ENCODE assay signal across 34 cellular contexts in genomic region chr10:13637303-13637856, GRCh38. TPM values are rescaled to one million over a fixed set of nuclear protein-coding genes. Genes with fewer than 3 reads are reported as not detected.
DNase-seq lines count a peak whose midpoint lies in the region; ATAC-seq, FAIRE-seq and TF ChIP-seq lines count a peak whose summit lies in the region.
"Had no signal": no experiment of that assay in that cellular context is flagged by ENCODE, and none has a peak within 500 bp of the region (broad histone marks: within the 10 kb centered on the region; RNA-seq: fewer than 3 reads in every experiment).

No MANE protein-coding gene starts in this region.

- H3K79me2 ChIP-seq in astrocyte (ENCODE audit: insufficient read depth, low read length) (no peaks in the 10 kb centered on the region), HepG2 (ENCODE audit: insufficient read depth, low read length) (no peaks in the 10 kb centered on the region)
- H3K79me2 ChIP-seq: hepatocyte had no signal

- H3K27me3 Mint-ChIP-seq in astrocyte (ENCODE audit: low read depth, unreplicated experiment): no peaks in the 10 kb centered on the region
- no peaks in the 10 kb centered on the region for H3K27me3 Mint-ChIP-seq in natural killer cell treated with Interleukin-12 subunit alpha and Interleukin-12 subunit beta and Interleukin-15 and Interleukin-18, amount 100 ng/mL, for 72 hours
- H3K27me3 Mint-ChIP-seq: activated B cell treated with CpG ODN at 0.5 μM for 24 hours; activated naive CD4-positive, alpha-beta T cell treated with anti-CD3 and anti-CD28 coated beads, Interleukin-2, amount 50 U/mL, for 24 hours had no signal

- H3K27me3 ChIP-seq in astrocyte (ENCODE audit: insufficient read depth, low read length) (no peaks in the 10 kb centered on the region), HepG2 (ENCODE audit: control insufficient read depth in 1 of 2, insufficient read depth in 2 of 2, low read length in 2 of 2) (no peaks in the 10 kb centered on the region), esophagus muscularis mucosa (no peaks in the 10 kb centered on the region)
- H3K27me3 ChIP-seq: BLaER1, hepatocyte, pancreas, vagina had no signal

- no peaks in the 10 kb centered on the region for H3K9me3 ChIP-seq in astrocyte (ENCODE audit: insufficient read depth, low read depth, low read length)
- peaks cover 11% of the 10 kb centered on the region for H3K9me3 ChIP-seq in HepG2 (ENCODE audit: low read length)
- H3K9me3 ChIP-seq in esophagus muscularis mucosa: peaks cover 0 to 6% (median 5%) of the 10 kb centered on the region in 4 donors
- H3K9me3 ChIP-seq: pancreas had no signal

- peaks cover 9% of the 10 kb centered on the region for H3K4me1 Mint-ChIP-seq in astrocyte (ENCODE audit: low read depth, unreplicated experiment)
- H3K4me1 Mint-ChIP-seq in natural killer cell treated with Interleukin-12 subunit alpha and Interleukin-12 subunit beta and Interleukin-15 and Interleukin-18, amount 100 ng/mL, for 72 hours (ENCODE audit: low read depth in 2 of 2): no peaks in the 10 kb centered on the region
- H3K4me1 Mint-ChIP-seq: activated naive CD4-positive, alpha-beta T cell treated with anti-CD3 and anti-CD28 coated beads, Interleukin-2, amount 50 U/mL, for 24 hours had no signal

- TF ChIP-seq RAD21 in HepG2 (CRISPR knock-in tag; IDR thresholded peaks at IDR 0.05): no peak

- peaks cover 12% of the 10 kb centered on the region for H3K9me3 Mint-ChIP-seq in astrocyte (ENCODE audit: unreplicated experiment)
- peaks cover 16% of the 10 kb centered on the region for H3K9me3 Mint-ChIP-seq in natural killer cell treated with Interleukin-12 subunit alpha and Interleukin-12 subunit beta and Interleukin-15 and Interleukin-18, amount 100 ng/mL, for 72 hours

- no peak overlapping the region for H3K4me3 ChIP-seq in astrocyte (ENCODE audit: insufficient read depth, low read depth, low read length)
- no peak overlapping the region for H3K4me3 ChIP-seq in HepG2 (replicated peaks in 1 of 3; ENCODE audit: insufficient read depth in 1 of 3, low read depth in 2 of 3, low read length in 3 of 3)
- no peak overlapping the region for H3K4me3 ChIP-seq in esophagus muscularis mucosa
- H3K4me3 ChIP-seq: BLaER1, GM23248, hepatocyte, pancreas, thoracic aorta, vagina had no signal

- H3K9ac ChIP-seq in astrocyte (ENCODE audit: low read length) (no peak overlapping the region), HepG2 (ENCODE audit: insufficient read depth, low read depth, low read length) (no peak overlapping the region)
- H3K9ac ChIP-seq: BLaER1, GM23248 had no signal

- peak; percentile 72 for ATAC-seq in HG02938 (IDR thresholded peaks at IDR 0.05; ENCODE audit: unreplicated experiment)
- no peak for ATAC-seq in HepG2
- ATAC-seq in HG02588 (IDR thresholded peaks at IDR 0.05; ENCODE audit: unreplicated experiment): no peak
- no peak for ATAC-seq in left colon
- no peak for ATAC-seq in natural killer cell treated with Interleukin-12 subunit alpha and Interleukin-12 subunit beta and Interleukin-15 and Interleukin-18, amount 100 ng/mL, for 72 hours
- ATAC-seq: left ventricle myocardium superior, right cardiac atrium had no signal

- TF ChIP-seq CTCF in astrocyte (IDR thresholded peaks at IDR 0.05; ENCODE audit: insufficient read depth, low read depth, low read length): no peak
- TF ChIP-seq CTCF in HepG2 (CRISPR knock-in tag; IDR thresholded peaks at IDR 0.05): no peak
- TF ChIP-seq CTCF in esophagus muscularis mucosa (IDR thresholded peaks at IDR 0.05): no peak

- DNase-seq in GM12891 (ENCODE audit: insufficient read length, low spot score) (no peak), astrocyte (ENCODE audit: low read depth) (peak; percentile 31), HepG2 (ENCODE audit: low spot score) (no peak), esophagus muscularis mucosa (ENCODE audit: extremely low spot score) (no peak), left colon (no peak)
- DNase-seq in natural killer cell treated with Interleukin-12 subunit alpha and Interleukin-12 subunit beta and Interleukin-15 and Interleukin-18, amount 100 ng/mL, for 72 hours (ENCODE audit: low spot score): no peak
- DNase-seq: ACHN; activated B cell treated with CpG ODN at 0.5 μM for 24 hours; activated CD4-positive, alpha-beta T cell treated with anti-CD3 and anti-CD28 coated beads, Interleukin-2, amount 50 U/mL, for 4 hours; aorta; COR-L47; DND-41; foreskin melanocyte; Kasumi-1; left ventricle myocardium superior; NCI-H1930; NCI-H2227 treated with DMSO at 0.1 percent for 48 hours; NCI-H82; pancreas; right cardiac atrium; Right ventricle myocardium superior; stimulated activated naive CD4-positive, alpha-beta T cell treated with Interleukin-2 at 50 U/mL for 16 hours; SW 1271; T1000 had no signal

- H3K4me1 ChIP-seq in astrocyte (ENCODE audit: insufficient read depth, low read length): peaks cover 13% of the 10 kb centered on the region
- no peaks in the 10 kb centered on the region for H3K4me1 ChIP-seq in HepG2 (ENCODE audit: insufficient read depth, low read length)
- peaks cover 10 to 50% (median 22%) of the 10 kb centered on the region in 4 donors for H3K4me1 ChIP-seq in esophagus muscularis mucosa
- H3K4me1 ChIP-seq: BLaER1, vagina had no signal

- CTCF ChIA-PET in HepG2 (lab: Yijun Ruan, JAX; ENCODE audit: low intra/inter-chr PET ratio, low total read pairs): no interaction called here

- H3K36me3 Mint-ChIP-seq in astrocyte (ENCODE audit: low read depth, unreplicated experiment): peaks cover 33% of the 10 kb centered on the region
- H3K36me3 Mint-ChIP-seq in natural killer cell treated with Interleukin-12 subunit alpha and Interleukin-12 subunit beta and Interleukin-15 and Interleukin-18, amount 100 ng/mL, for 72 hours: peaks cover 38% of the 10 kb centered on the region

- TF ChIP-seq EP300 in HepG2 (IDR thresholded peaks at IDR 0.05; ENCODE audit: low read depth in 2 of 2, low read length in 2 of 2) (no peak), HepG2 (CRISPR knock-in tag; IDR thresholded peaks at IDR 0.05; ENCODE audit: borderline replicate concordance) (no peak), esophagus muscularis mucosa (IDR thresholded peaks at IDR 0.05) (no peak)

- BruUV-seq in HepG2 (replicated peaks; lab: Mats Ljungman, UMichigan): no TSS peak

- POLR2A ChIA-PET in HepG2 (lab: Yijun Ruan, JAX): no interaction called here

- in situ Hi-C loops in HepG2 (cut with HindIII; ENCODE audit: extremely low pct_ligation_motif_present, low pct_unique_long_range_greater_than_20kb): no loop called here

- H3K27ac ChIP-seq in astrocyte (ENCODE audit: low read depth, low read length) (no peak overlapping the region), HepG2 (ENCODE audit: extremely low read length, insufficient read depth, low read length) (no peak overlapping the region), esophagus muscularis mucosa (replicated peaks in 1 of 4) (peak overlapping the region in 1 of 4 donors; percentile 33)
- H3K27ac ChIP-seq: BLaER1, epithelial cell of prostate, GM23248, hepatocyte, thoracic aorta, vagina had no signal

- no peak overlapping the region for H3K27ac Mint-ChIP-seq in astrocyte (ENCODE audit: unreplicated experiment)
- no peak overlapping the region for H3K27ac Mint-ChIP-seq in natural killer cell treated with Interleukin-12 subunit alpha and Interleukin-12 subunit beta and Interleukin-15 and Interleukin-18, amount 100 ng/mL, for 72 hours
- H3K27ac Mint-ChIP-seq: activated B cell treated with CpG ODN at 0.5 μM for 24 hours; activated naive CD4-positive, alpha-beta T cell treated with anti-CD3 and anti-CD28 coated beads, Interleukin-2, amount 50 U/mL, for 24 hours; nephron had no signal

- intact Hi-C loops in HepG2 (cut with micrococcal nuclease; ENCODE audit: unreplicated experiment) (no loop called here), esophagus muscularis mucosa (cut with DNase I) (no loop called here), left colon (cut with DNase I, micrococcal nuclease) (no loop called here)

- no peak overlapping the region for H2AFZ ChIP-seq in astrocyte (ENCODE audit: low read depth, low read length)
- no peak overlapping the region for H2AFZ ChIP-seq in HepG2 (ENCODE audit: low read length)
- H2AFZ ChIP-seq: GM23248, hepatocyte had no signal

- 96% methylated on average over 1 of the region's 1 CpG for WGBS in HepG2 (ENCODE audit: low lambda C conversion rate)
- WGBS in esophagus muscularis mucosa: 84% methylated on average over 1 of the region's 1 CpG

- no peaks in the 10 kb centered on the region for H4K20me1 ChIP-seq in astrocyte (ENCODE audit: insufficient read depth, low read length)
- no peaks in the 10 kb centered on the region for H4K20me1 ChIP-seq in HepG2 (ENCODE audit: insufficient read depth, low read length)
- H4K20me1 ChIP-seq: BLaER1 had no signal

- TF ChIP-seq POLR2A in GM12891 (IDR thresholded peaks at IDR 0.05; ENCODE audit: low read depth, low read length): no peak
- no peak for TF ChIP-seq POLR2A in HepG2 (IDR thresholded peaks at IDR 0.05; ENCODE audit: insufficient read depth in 1 of 2, low read depth in 2 of 2, low read length in 2 of 2)
- no peak for TF ChIP-seq POLR2A in esophagus muscularis mucosa (IDR thresholded peaks at IDR 0.05; ENCODE audit: low read depth)

- peak; percentile 66 for FAIRE-seq in GM12891 (lab: Jason Lieb, UNC)
- FAIRE-seq in astrocyte (lab: Jason Lieb, UNC): no peak
- no peak for FAIRE-seq in HepG2 (lab: Jason Lieb, UNC)
- FAIRE-seq: pancreas had no signal

- H3K36me3 ChIP-seq in astrocyte (ENCODE audit: insufficient read depth, low read length): peaks cover 6% of the 10 kb centered on the region
- H3K36me3 ChIP-seq in HepG2 (replicated peaks in 1 of 2; ENCODE audit: control insufficient read depth in 1 of 2, insufficient read depth in 2 of 2, low read length in 2 of 2): 0 out of 5 replicates have a peak, but pooled peaks cover 0 to 3% of the 10 kb centered on the region in 2 experiments
- peaks cover 0 to 31% (median 12%) of the 10 kb centered on the region in 4 donors for H3K36me3 ChIP-seq in esophagus muscularis mucosa

- no peak overlapping the region for H3K4me3 Mint-ChIP-seq in astrocyte (ENCODE audit: unreplicated experiment)
- no peak overlapping the region for H3K4me3 Mint-ChIP-seq in natural killer cell treated with Interleukin-12 subunit alpha and Interleukin-12 subunit beta and Interleukin-15 and Interleukin-18, amount 100 ng/mL, for 72 hours
- H3K4me3 Mint-ChIP-seq: activated B cell treated with CpG ODN at 0.5 μM for 24 hours; activated naive CD4-positive, alpha-beta T cell treated with anti-CD3 and anti-CD28 coated beads, Interleukin-2, amount 50 U/mL, for 24 hours; nephron had no signal

- H3K4me2 ChIP-seq in astrocyte (ENCODE audit: low read length) (peak overlapping the region; percentile 36), HepG2 (ENCODE audit: low read depth, low read length) (no peak overlapping the region)
- H3K4me2 ChIP-seq: BLaER1, hepatocyte had no signal

RNA-seq across cellular contexts. Expression of gene PRPF18, which starts 50.6 kb away (rescaled TPM):
- 17.2 TPM for polyA plus RNA-seq in GM12891 (2012; ENCODE audit: low read depth, missing spikeins)
- total RNA-seq in astrocyte: 18.8 and 21.0 TPM in 2 replicates
- total RNA-seq in HepG2 (2016; rRNA removed; fragmentation: Illumina TruSeq; extraction: Trizol): 17.2 and 24.7 TPM in 2 replicates
- total RNA-seq in HepG2 (2016; cell fraction: cytosol; rRNA removed; fragmentation: Illumina TruSeq; extraction: Trizol; ENCODE audit: low read depth): 7.8 and 9.1 TPM in 2 replicates
- 21.2 and 25.5 TPM in 2 replicates for total RNA-seq in HepG2 (2016; cell fraction: insoluble cytoplasmic fraction; rRNA removed; fragmentation: Illumina TruSeq; extraction: Trizol)
- 12.4 and 13.8 TPM in 2 replicates for total RNA-seq in HepG2 (2016; cell fraction: membrane; rRNA removed; fragmentation: Illumina TruSeq; extraction: Trizol)
- 18.7 and 19.1 TPM in 2 replicates for total RNA-seq in HepG2 (2016; cell fraction: nucleus; rRNA removed; fragmentation: Illumina TruSeq; extraction: Trizol)
- polyA plus RNA-seq in HepG2 (2011; rRNA removed): 4.4 and 6.1 TPM in 2 replicates
- polyA plus RNA-seq in HepG2 (2011; cell fraction: cytosol; rRNA removed): 3.0 and 3.7 TPM in 2 replicates
- polyA plus RNA-seq in HepG2 (2011; cell fraction: nucleus; rRNA removed): 4.5 and 6.1 TPM in 2 replicates
- 7.6 and 9.8 TPM in 2 replicates for polyA plus RNA-seq in HepG2 (2012)
- 5.7 and 7.2 TPM in 2 replicates for polyA plus RNA-seq in HepG2 (2016; cell fraction: cytosol; fragmentation: Illumina TruSeq; extraction: Trizol; ENCODE audit: low read depth)
- polyA plus RNA-seq in HepG2 (2016; cell fraction: insoluble cytoplasmic fraction; fragmentation: Illumina TruSeq; extraction: Trizol; ENCODE audit: low read depth): 20.8 and 21.3 TPM in 2 replicates
- polyA plus RNA-seq in HepG2 (2016; cell fraction: membrane; fragmentation: Illumina TruSeq; extraction: Trizol; ENCODE audit: low read depth): 7.3 and 9.4 TPM in 2 replicates
- polyA plus RNA-seq in HepG2 (2016; cell fraction: nucleus; fragmentation: Illumina TruSeq; extraction: Trizol; ENCODE audit: insufficient read depth, low read depth): 11.4 and 11.7 TPM in 2 replicates
- polyA minus RNA-seq in HepG2 (2011; rRNA and poly(A)+ RNA removed; ENCODE audit: low replicate concordance): 0.80 and 2.3 TPM in 2 replicates
- polyA minus RNA-seq in HepG2 (2011; cell fraction: cytosol; rRNA and poly(A)+ RNA removed): 2.6 and 4.7 TPM in 2 replicates
- 28.2 and 32.6 TPM in 2 replicates for polyA minus RNA-seq in HepG2 (2011; cell fraction: nucleus; rRNA and poly(A)+ RNA removed)
- 10 to 100 TPM; 16.2 to 27.8 (median 25.6) TPM for total RNA-seq in esophagus muscularis mucosa
- total RNA-seq in left colon: 10 to 100 TPM; 19.8 to 22.4 TPM
- 10 to 100 TPM; 29.2 to 29.6 TPM for total RNA-seq in natural killer cell treated with Interleukin-12 subunit alpha and Interleukin-12 subunit beta and Interleukin-15 and Interleukin-18, amount 100 ng/mL, for 72 hours
